Comparison of ENCODE assay signal across 15 cellular contexts in the genomic region with DNA sequence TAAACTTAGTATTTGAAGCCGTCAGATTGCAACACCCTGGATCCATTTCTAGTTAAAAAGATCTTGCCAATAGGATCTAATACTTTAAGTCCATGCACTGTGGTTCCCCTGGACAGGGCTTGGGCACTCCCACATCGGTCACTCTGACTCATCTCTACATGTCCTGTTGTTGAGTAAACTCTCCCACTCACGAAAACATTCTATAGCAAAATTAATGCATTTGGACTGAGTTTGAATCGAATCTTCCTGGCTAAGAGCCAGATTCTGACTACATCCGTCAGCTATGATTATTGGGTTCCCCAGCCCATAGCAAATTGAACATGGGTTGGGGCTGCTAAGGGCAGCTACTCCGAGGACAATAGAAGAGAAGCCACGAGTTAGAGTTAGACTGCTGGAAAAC.
DNase-seq lines count a peak whose midpoint lies in the region; ATAC-seq, FAIRE-seq and TF ChIP-seq lines count a peak whose summit lies in the region.
"Had no signal": no experiment of that assay in that cellular context is flagged by ENCODE, and none has a peak within 500 bp of the region (broad histone marks: within the 10 kb centered on the region; RNA-seq: fewer than 3 reads in every experiment).

No MANE protein-coding gene starts in this region.

- H4K20me1 ChIP-seq in GM12878 (ENCODE audit: control insufficient read depth, insufficient read depth) (no peaks in the 10 kb centered on the region), HepG2 (ENCODE audit: insufficient read depth, low read length) (0 out of 2 replicates have a peak, but pooled peaks cover 2% of the 10 kb centered on the region)

- H3K27me3 ChIP-seq in GM12878 (replicated peaks in 1 of 2; ENCODE audit: control insufficient read depth in 2 of 2, insufficient read depth in 2 of 2, low read length in 1 of 2) (no peaks in the 10 kb centered on the region), HepG2 (ENCODE audit: control insufficient read depth in 1 of 2, insufficient read depth in 2 of 2, low read length in 2 of 2) (no peaks in the 10 kb centered on the region)
- H3K27me3 ChIP-seq: tibial artery had no signal

- no peak overlapping the region for H3K9ac ChIP-seq in GM12878 (ENCODE audit: control insufficient read depth, insufficient read depth, low read length)
- H3K9ac ChIP-seq in HepG2 (ENCODE audit: insufficient read depth, low read depth, low read length), result no peak overlapping the region

- FAIRE-seq in GM12878 (lab: Jason Lieb, UNC) (no peak), HepG2 (lab: Jason Lieb, UNC) (no peak)

- TF ChIP-seq POLR2A in GM12878 (IDR thresholded peaks at IDR 0.05; ENCODE audit: low read depth, low read length) (no peak), HepG2 (IDR thresholded peaks at IDR 0.05; ENCODE audit: insufficient read depth in 1 of 2, low read depth in 2 of 2, low read length in 2 of 2) (no peak)

- peak; percentile 92 for DNase-seq in AG10803 (ENCODE audit: low read depth)
- DNase-seq in GM12878 (ENCODE audit: low read depth, low spot score), result no peak
- DNase-seq in HepG2 (ENCODE audit: low spot score), result no peak
- no peak for DNase-seq in D341Med (ENCODE audit: low spot score)
- no peak for DNase-seq in SIG-M5 treated with dmso at 0.1 percent for 504 hours (lab: John Stamatoyannopoulos, UW; ENCODE audit: unreplicated experiment)
- DNase-seq: activated T-cell treated with anti-CD3 and anti-CD28 coated beads, Interleukin-2, amount 50 U/mL, for 24 hours; glutamatergic neuron; lower lobe of right lung; NCI-H2081; tibial artery; WERI-Rb-1 had no signal

- CTCF ChIA-PET in GM12878 (lab: Yijun Ruan, JAX) (no interaction called here), HepG2 (lab: Yijun Ruan, JAX; ENCODE audit: low intra/inter-chr PET ratio, low total read pairs) (no interaction called here)

- POLR2A ChIA-PET in GM12878 (lab: Charles Lee), result no interaction called here
- POLR2A ChIA-PET in HepG2 (lab: Yijun Ruan, JAX), result no interaction called here

- H3K9me3 ChIP-seq in GM12878 (replicated peaks; ENCODE audit: control insufficient read depth, insufficient read depth, low read length), result no peaks in the 10 kb centered on the region
- no peaks in the 10 kb centered on the region for H3K9me3 ChIP-seq in HepG2 (ENCODE audit: low read length)
- H3K9me3 ChIP-seq: lower lobe of right lung, tibial artery had no signal

- H3K4me2 ChIP-seq in GM12878 (ENCODE audit: control insufficient read depth, insufficient read depth), result no peak overlapping the region
- H3K4me2 ChIP-seq in HepG2 (ENCODE audit: low read depth, low read length), result no peak overlapping the region

- H3K4me1 ChIP-seq in GM12878 (ENCODE audit: control insufficient read depth, insufficient read depth, low read length) (no peaks in the 10 kb centered on the region), HepG2 (ENCODE audit: insufficient read depth, low read length) (no peaks in the 10 kb centered on the region)
- H3K4me1 ChIP-seq: lower lobe of right lung had no signal

- TF ChIP-seq CTCF in AG10803 (conservative IDR thresholded peaks at IDR 0.05; ENCODE audit: low read length) (no peak), GM12878 (IDR thresholded peaks at IDR 0.05 in 2 of 3, conservative IDR thresholded peaks at IDR 0.05 in 1 of 3; ENCODE audit: control insufficient read depth in 2 of 3, extremely low read depth in 1 of 3, insufficient read depth in 1 of 3, low read depth in 3 of 3, low read length in 3 of 3) (no peak), HepG2 (CRISPR knock-in tag; IDR thresholded peaks at IDR 0.05) (no peak)

- H2AFZ ChIP-seq in GM12878 (ENCODE audit: control insufficient read depth, low read depth, low read length) (no peak overlapping the region), HepG2 (ENCODE audit: low read length) (no peak overlapping the region)

- no peak; the same call in 2 of the 3 replicates for ATAC-seq in GM12878
- ATAC-seq in HepG2, result peak; percentile 56; the same call in 1 of the 3 replicates
- no peak for ATAC-seq in HG03135 (IDR thresholded peaks at IDR 0.05; ENCODE audit: unreplicated experiment)
- ATAC-seq in GM19324 (IDR thresholded peaks at IDR 0.05; ENCODE audit: low FRiP score, unreplicated experiment), result no peak
- ATAC-seq: lower lobe of right lung, Panc1 had no signal

- H3K79me2 ChIP-seq in GM12878 (ENCODE audit: control insufficient read depth, insufficient read depth, low read length) (no peaks in the 10 kb centered on the region), HepG2 (ENCODE audit: insufficient read depth, low read length) (no peaks in the 10 kb centered on the region)

- no peak overlapping the region for H3K4me3 ChIP-seq in AG10803 (ENCODE audit: low read length)
- no peak overlapping the region for H3K4me3 ChIP-seq in GM12878
- H3K4me3 ChIP-seq in HepG2 (replicated peaks in 1 of 3; ENCODE audit: insufficient read depth in 1 of 3, low read depth in 2 of 3, low read length in 3 of 3), result no peak overlapping the region
- H3K4me3 ChIP-seq: lower lobe of right lung, tibial artery had no signal

- H3K27ac ChIP-seq in GM12878 (ENCODE audit: control insufficient read depth, insufficient read depth), result no peak overlapping the region
- H3K27ac ChIP-seq in HepG2 (ENCODE audit: extremely low read length, insufficient read depth, low read length), result no peak overlapping the region
- H3K27ac ChIP-seq: lower lobe of right lung, tibial artery, WERI-Rb-1 had no signal

- BruUV-seq in GM12878 (replicated peaks; lab: Mats Ljungman, UMichigan), result no TSS peak
- no TSS peak for BruUV-seq in HepG2 (replicated peaks; lab: Mats Ljungman, UMichigan)

- SMC1A ChIA-PET in GM12878 (lab: Charles Lee; ENCODE audit: uncharacterized antibody, unreplicated experiment), result no interaction called here

- intact Hi-C loops in GM12878 (cut with micrococcal nuclease; ENCODE audit: unreplicated experiment), result no loop called here
- intact Hi-C loops in HepG2 (cut with micrococcal nuclease; ENCODE audit: unreplicated experiment), result no loop called here

- peaks cover 9 to 28% of the 10 kb centered on the region in 2 experiments for H3K36me3 ChIP-seq in GM12878 (ENCODE audit: control insufficient read depth in 2 of 2, insufficient read depth in 2 of 2, low read length in 1 of 2)
- peaks cover 10 to 11% of the 10 kb centered on the region in 2 experiments; a peak in 4 of 5 replicates for H3K36me3 ChIP-seq in HepG2 (replicated peaks in 1 of 2; ENCODE audit: control insufficient read depth in 1 of 2, insufficient read depth in 2 of 2, low read length in 2 of 2)
- H3K36me3 ChIP-seq: lower lobe of right lung, WERI-Rb-1 had no signal

- TF ChIP-seq EP300 in Ishikawa (IDR thresholded peaks at IDR 0.05; ENCODE audit: borderline replicate concordance) (no peak), GM12878 (IDR thresholded peaks at IDR 0.05; ENCODE audit: borderline replicate concordance in 1 of 2, control insufficient read depth in 1 of 2, low read depth in 2 of 2, low read length in 2 of 2) (no peak), HepG2 (IDR thresholded peaks at IDR 0.05; ENCODE audit: low read depth in 2 of 2, low read length in 2 of 2) (no peak), HepG2 (CRISPR knock-in tag; IDR thresholded peaks at IDR 0.05; ENCODE audit: borderline replicate concordance) (no peak)

- RAD21 ChIA-PET in GM12878 (lab: Charles Lee; ENCODE audit: unreplicated experiment), result no interaction called here

- 82% methylated on average over 7 of the region's 7 CpGs for WGBS in GM12878 (ENCODE audit: insufficient coverage, insufficient replicate concordance, low lambda C conversion rate, missing lambda C conversion rate)
- 90% methylated on average over 7 of the region's 7 CpGs for WGBS in HepG2 (ENCODE audit: low lambda C conversion rate)

- no peak for TF ChIP-seq RAD21 in Ishikawa (IDR thresholded peaks at IDR 0.05; ENCODE audit: low read depth)
- TF ChIP-seq RAD21 in GM12878 (IDR thresholded peaks at IDR 0.05; ENCODE audit: insufficient read depth, low read depth, low read length), result no peak
- no peak for TF ChIP-seq RAD21 in HepG2 (CRISPR knock-in tag; IDR thresholded peaks at IDR 0.05)

- in situ Hi-C loops in GM12878 (cut with MboI), result no loop called here
- in situ Hi-C loops in HepG2 (cut with HindIII; ENCODE audit: extremely low pct_ligation_motif_present, low pct_unique_long_range_greater_than_20kb), result no loop called here

TF ChIP-seq in Ishikawa, 13 proteins besides CTCF, POLR2A, EP300 and RAD21 (continues in another document):
- peak; percentile 49; the same call in 1 of the 2 replicates for TF ChIP-seq NFIC (IDR thresholded peaks at IDR 0.05)
- TF ChIP-seq CEBPB (IDR thresholded peaks at IDR 0.05), result no peak
- TF ChIP-seq, protein P1, sequence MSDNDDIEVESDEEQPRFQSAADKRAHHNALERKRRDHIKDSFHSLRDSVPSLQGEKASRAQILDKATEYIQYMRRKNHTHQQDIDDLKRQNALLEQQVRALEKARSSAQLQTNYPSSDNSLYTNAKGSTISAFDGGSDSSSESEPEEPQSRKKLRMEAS (IDR thresholded peaks at IDR 0.05), result no peak

TF ChIP-seq in GM12878, 131 proteins besides CTCF, POLR2A, EP300 and RAD21 (continues in another document):
- TF ChIP-seq, protein P2, sequence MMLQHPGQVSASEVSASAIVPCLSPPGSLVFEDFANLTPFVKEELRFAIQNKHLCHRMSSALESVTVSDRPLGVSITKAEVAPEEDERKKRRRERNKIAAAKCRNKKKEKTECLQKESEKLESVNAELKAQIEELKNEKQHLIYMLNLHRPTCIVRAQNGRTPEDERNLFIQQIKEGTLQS (IDR thresholded peaks at IDR 0.05; ENCODE audit: borderline replicate concordance, extremely low read depth, low read depth, low read length), result no peak

TF ChIP-seq in HepG2, 621 proteins besides CTCF, POLR2A, EP300 and RAD21:
- TF ChIP-seq ZNF446 (CRISPR knock-in tag; IDR thresholded peaks at IDR 0.05), result no peak
- TF ChIP-seq, protein P3, sequence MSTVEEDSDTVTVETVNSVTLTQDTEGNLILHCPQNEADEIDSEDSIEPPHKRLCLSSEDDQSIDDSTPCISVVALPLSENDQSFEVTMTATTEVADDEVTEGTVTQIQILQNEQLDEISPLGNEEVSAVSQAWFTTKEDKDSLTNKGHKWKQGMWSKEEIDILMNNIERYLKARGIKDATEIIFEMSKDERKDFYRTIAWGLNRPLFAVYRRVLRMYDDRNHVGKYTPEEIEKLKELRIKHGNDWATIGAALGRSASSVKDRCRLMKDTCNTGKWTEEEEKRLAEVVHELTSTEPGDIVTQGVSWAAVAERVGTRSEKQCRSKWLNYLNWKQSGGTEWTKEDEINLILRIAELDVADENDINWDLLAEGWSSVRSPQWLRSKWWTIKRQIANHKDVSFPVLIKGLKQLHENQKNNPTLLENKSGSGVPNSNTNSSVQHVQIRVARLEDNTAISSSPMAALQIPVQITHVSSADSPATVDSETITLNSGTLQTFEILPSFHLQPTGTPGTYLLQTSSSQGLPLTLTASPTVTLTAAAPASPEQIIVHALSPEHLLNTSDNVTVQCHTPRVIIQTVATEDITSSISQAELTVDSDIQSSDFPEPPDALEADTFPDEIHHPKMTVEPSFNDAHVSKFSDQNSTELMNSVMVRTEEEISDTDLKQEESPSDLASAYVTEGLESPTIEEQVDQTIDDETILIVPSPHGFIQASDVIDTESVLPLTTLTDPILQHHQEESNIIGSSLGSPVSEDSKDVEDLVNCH (CRISPR knock-in tag; IDR thresholded peaks at IDR 0.05), result no peak
